ENCODE assay signal across 15 cellular contexts in the genomic region with DNA sequence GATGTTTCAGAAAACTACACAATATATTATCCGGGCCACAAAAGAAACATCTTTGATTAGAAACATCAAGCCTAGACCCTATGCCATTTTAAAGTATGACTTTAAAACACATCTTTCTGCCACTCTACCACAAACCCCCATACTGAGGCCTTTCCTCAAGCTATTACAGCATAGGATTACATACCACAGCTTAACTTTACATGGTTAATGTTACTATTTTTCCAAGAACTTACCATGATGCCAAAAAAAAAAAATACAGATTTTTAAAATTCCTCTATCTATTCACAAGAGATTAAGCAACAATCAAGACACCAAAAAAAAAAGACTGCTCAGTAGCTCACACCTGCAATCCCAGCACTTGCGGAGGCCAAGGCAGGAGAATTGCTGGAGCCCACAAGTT. TPM values are rescaled to one million over a fixed set of nuclear protein-coding genes. Genes with fewer than 3 reads are reported as not detected.
A peak's percentile ranks its signal among the peaks of the same experiment; 100 is the strongest.
DNase-seq lines count a peak whose midpoint lies in the region; ATAC-seq and TF ChIP-seq lines count a peak whose summit lies in the region.
"Had no signal": no experiment of that assay in that cellular context is flagged by ENCODE, and none has a peak within 500 bp of the region (broad histone marks: within the 10 kb centered on the region; RNA-seq: fewer than 3 reads in every experiment).

No MANE protein-coding gene starts in this region.

- no peaks in the 10 kb centered on the region for H3K9me3 Mint-ChIP-seq in stimulated activated naive B cell treated with anti-CD40 and anti-IgM and Interleukin-4, amounts not matched to agents 10 μg/mL and 1 μg/mL and 100 μg/mL, for 72 hours

- H3K27ac ChIP-seq in A673 (ENCODE audit: low read depth, low read length, poor library complexity, severe bottlenecking) (peak overlapping the region; percentile 14), gastrocnemius medialis (peak overlapping the region in 1 of 4 donors; percentile 18), tibial nerve (no peak overlapping the region)
- H3K27ac ChIP-seq: SJCRH30 had no signal

- H3K9me3 ChIP-seq in A673 (ENCODE audit: low read depth, low read length, poor library complexity, severe bottlenecking) (no peaks in the 10 kb centered on the region), gastrocnemius medialis (no peaks in the 10 kb centered on the region), tibial nerve (no peaks in the 10 kb centered on the region)
- H3K9me3 ChIP-seq: SJCRH30 had no signal

- no TSS peak for BruUV-seq in A673 (replicated peaks; lab: Mats Ljungman, UMichigan)

- H3K36me3 ChIP-seq in A673 (ENCODE audit: insufficient read depth, low read length, poor library complexity, severe bottlenecking), result no peaks in the 10 kb centered on the region
- no peaks in the 10 kb centered on the region for H3K36me3 ChIP-seq in gastrocnemius medialis
- H3K36me3 ChIP-seq in tibial nerve, result no peaks in the 10 kb centered on the region

- 85 to 91% methylated on average over 2 of the region's 2 CpGs for WGBS in tibial nerve, 2 donors

- TF ChIP-seq POLR2A in gastrocnemius medialis (IDR thresholded peaks at IDR 0.05) (no peak), tibial nerve (IDR thresholded peaks at IDR 0.05) (no peak)

- intact Hi-C loops in A673 (cut with micrococcal nuclease; ENCODE audit: unreplicated experiment) (no loop called here), gastrocnemius medialis (cut with DNase I; ENCODE audit: low total_unique reads) (no loop called here)

- H3K27me3 Mint-ChIP-seq in stimulated activated naive B cell treated with anti-CD40 and anti-IgM and Interleukin-4, amounts not matched to agents 10 μg/mL and 1 μg/mL and 100 μg/mL, for 72 hours, result peaks cover 57 to 62% of the 10 kb centered on the region in 2 donors

- no peak overlapping the region for H3K27ac Mint-ChIP-seq in stimulated activated naive B cell treated with anti-CD40 and anti-IgM and Interleukin-4, amounts not matched to agents 10 μg/mL and 1 μg/mL and 100 μg/mL, for 72 hours

- H3K36me3 Mint-ChIP-seq in stimulated activated naive B cell treated with anti-CD40 and anti-IgM and Interleukin-4, amounts not matched to agents 10 μg/mL and 1 μg/mL and 100 μg/mL, for 72 hours, result no peaks in the 10 kb centered on the region

- H3K4me1 ChIP-seq in A673 (ENCODE audit: insufficient read depth, low read length, poor library complexity, severe bottlenecking), result peaks cover 64% of the 10 kb centered on the region
- peaks cover 92% of the 10 kb centered on the region in 2 donors for H3K4me1 ChIP-seq in gastrocnemius medialis
- peaks cover 0 to 79% (median 15%) of the 10 kb centered on the region in 4 donors for H3K4me1 ChIP-seq in tibial nerve

- no peak overlapping the region for H3K4me3 ChIP-seq in A673 (ENCODE audit: low read depth, low read length, poor library complexity, severe bottlenecking)
- no peak overlapping the region for H3K4me3 ChIP-seq in cardiac fibroblast (replicated peaks in 1 of 2; ENCODE audit: low read depth in 2 of 2, low read length in 2 of 2)
- H3K4me3 ChIP-seq in gastrocnemius medialis, result no peak overlapping the region
- H3K4me3 ChIP-seq in tibial nerve, result no peak overlapping the region
- H3K4me3 ChIP-seq: K562, SJCRH30 had no signal

- DNase-seq in A673 (ENCODE audit: low spot score) (no peak), GM03348 (ENCODE audit: low spot score) (peak; percentile 9), cardiac fibroblast (ENCODE audit: low read depth in 2 of 2) (peak; percentile 29 to 39), iris pigment epithelial cell (ENCODE audit: low read depth) (peak; percentile 49), gastrocnemius medialis (no peak), tibial nerve (ENCODE audit: low spot score in 2 of 2) (no peak)
- DNase-seq in stimulated activated naive B cell treated with anti-CD40 and anti-IgM and Interleukin-4, amounts not matched to agents 10 μg/mL and 1 μg/mL and 100 μg/mL, for 72 hours, result no peak
- DNase-seq: COR-L47, NCI-H510A treated with DMSO at 0.1 percent for 48 hours, NCI-H82, PC-3, SJCRH30 had no signal

- no peaks in the 10 kb centered on the region for H3K27me3 ChIP-seq in A673 (replicated peaks; ENCODE audit: insufficient read depth, low read depth, low read length, poor library complexity)
- H3K27me3 ChIP-seq in gastrocnemius medialis, result no peaks in the 10 kb centered on the region
- H3K27me3 ChIP-seq in tibial nerve, result no peaks in the 10 kb centered on the region
- H3K27me3 ChIP-seq: SJCRH30 had no signal

- TF ChIP-seq CTCF in A673 (conservative IDR thresholded peaks at IDR 0.05; ENCODE audit: low read depth, low read length) (no peak), cardiac fibroblast (IDR thresholded peaks at IDR 0.05; ENCODE audit: low read depth, low read length) (no peak), gastrocnemius medialis (IDR thresholded peaks at IDR 0.05 in 4 of 5, conservative IDR thresholded peaks at IDR 0.05 in 1 of 5) (no peak), tibial nerve (IDR thresholded peaks at IDR 0.05) (no peak)

- H3K4me1 Mint-ChIP-seq in stimulated activated naive B cell treated with anti-CD40 and anti-IgM and Interleukin-4, amounts not matched to agents 10 μg/mL and 1 μg/mL and 100 μg/mL, for 72 hours, result no peaks in the 10 kb centered on the region

- no peak for ATAC-seq in gastrocnemius medialis
- ATAC-seq in stimulated activated naive B cell treated with anti-CD40 and anti-IgM and Interleukin-4, amounts not matched to agents 10 μg/mL and 1 μg/mL and 100 μg/mL, for 72 hours (replicated peaks), result no peak
- no peak for ATAC-seq in GM18868 (IDR thresholded peaks at IDR 0.05; ENCODE audit: unreplicated experiment)
- ATAC-seq: HCT116, K562, PC-3 had no signal

- TF ChIP-seq EP300 in tibial nerve (IDR thresholded peaks at IDR 0.05), result no peak

- no peak overlapping the region for H3K4me3 Mint-ChIP-seq in stimulated activated naive B cell treated with anti-CD40 and anti-IgM and Interleukin-4, amounts not matched to agents 10 μg/mL and 1 μg/mL and 100 μg/mL, for 72 hours

- in situ Hi-C loops in gastrocnemius medialis (cut with MboI; ENCODE audit: low sequenced_read_pairs in 4 of 4), result no loop called here

- CTCF ChIA-PET in A673 (lab: Charles Lee), result no interaction called here

- POLR2A ChIA-PET in A673 (lab: Charles Lee; ENCODE audit: low non-redundant PET), result interaction anchor here (0.6 kb wide), 1 partner anchor 186 kb away, joined by 3 read pairs; no protein-coding TSS in a partner anchor

RNA-seq across cellular contexts. Expression of gene NCKAP1, which starts 9.0 kb away (rescaled TPM):
- total RNA-seq in A673 (2021), result 153 and 177 TPM in 2 replicates
- total RNA-seq in gastrocnemius medialis, result 100 to 1,000 TPM; 152 to 303 (median 168) TPM
- total RNA-seq in tibial nerve, result 100 to 1,000 TPM in 1 of 4 donors, 10 to 100 TPM in 3; 80.6 to 114 (median 85.6) TPM

RNA-seq across cellular contexts. Expression of gene DUSP19, which starts 49.3 kb away (rescaled TPM):
- 5.2 and 6.4 TPM in 2 replicates for total RNA-seq in A673 (2021)
- 1 to 10 TPM in 3 of 4 donors, under 1 TPM in 1; 0.47 to 5.9 (median 2.1) TPM for total RNA-seq in gastrocnemius medialis
- total RNA-seq in tibial nerve, result 1 to 10 TPM in 3 of 4 donors, under 1 TPM in 1; 0.90 to 3.1 (median 2.0) TPM

Comparison
In these comparisons a context has a peak if more than half of its experiments do, and no peak if none do; other contexts are left out.
1. DNase-seq: peak in GM03348 (single experiment), cardiac fibroblast (2 of 2) and iris pigment epithelial cell (single experiment); none in A673 (single experiment), gastrocnemius medialis (0 of 2), stimulated activated naive B cell treated with anti-CD40 and anti-IgM and Interleukin-4, amounts not matched to agents 10 μg/mL and 1 μg/mL and 100 μg/mL, for 72 hours (single experiment) and tibial nerve (0 of 2).